19 cellular contexts compared by ENCODE assay signal in the genomic region with DNA sequence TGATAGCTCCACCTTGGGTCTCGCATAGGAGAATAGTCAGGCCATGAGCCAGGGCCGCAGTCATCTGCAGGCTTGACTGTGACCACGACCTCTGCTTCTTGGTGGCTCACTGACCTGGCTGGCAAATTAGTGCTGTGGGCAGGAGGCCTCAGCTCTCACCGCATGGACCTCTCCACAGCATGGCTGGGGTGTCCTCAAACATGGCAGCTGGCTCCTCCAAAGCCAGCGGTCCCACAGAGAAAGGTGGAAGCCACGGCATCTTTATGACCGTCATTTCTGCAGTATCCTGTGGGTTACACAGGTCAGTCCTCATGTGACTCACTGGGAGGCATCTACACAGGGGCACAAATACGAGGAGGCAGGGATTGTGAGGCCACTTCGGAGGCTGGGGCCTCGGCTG.
"Had no signal": no experiment of that assay in that cellular context is flagged by ENCODE, and none has a peak within 500 bp of the region (broad histone marks: within the 10 kb centered on the region; RNA-seq: fewer than 3 reads in every experiment).

No MANE protein-coding gene starts in this region.

- DNase-seq: central memory CD4-positive, alpha-beta T cell; esophagus squamous epithelium; foreskin fibroblast; immature natural killer cell; mesendoderm; natural killer cell; nucleus accumbens; psoas muscle; retina; stimulated activated CD4-positive, alpha-beta T cell treated with anti-CD3 and anti-CD28 coated beads, Interleukin-15, amount 100 ng/mL, for 24 hours; stimulated activated CD4-positive, alpha-beta T cell treated with anti-CD3 and anti-CD28 coated beads, Interleukin-1b, Interleukin-23, amount 100 ng/mL, for 48 hours; stimulated activated CD4-positive, alpha-beta T cell treated with anti-CD3 and anti-CD28 coated beads, Interleukin-4, amount 100 ng/mL, for 4 hours; stimulated activated naive CD4-positive, alpha-beta T cell; thyroid gland had no signal

- H3K27ac Mint-ChIP-seq: dendritic cell treated with granulocyte-macrophage colony-stimulating factor and Interleukin-4, amounts not matched to agents 40 ng/mL and 50 ng/mL, for 4 days; type B pancreatic cell had no signal

- ATAC-seq: natural killer cell, psoas muscle, right lobe of liver had no signal

- H3K27me3 ChIP-seq: esophagus squamous epithelium, right lobe of liver, suprapubic skin, thyroid gland had no signal

- H3K4me3 ChIP-seq: esophagus squamous epithelium, psoas muscle, right lobe of liver, suprapubic skin, thyroid gland had no signal

- H3K4me3 Mint-ChIP-seq: dendritic cell treated with granulocyte-macrophage colony-stimulating factor and Interleukin-4, amounts not matched to agents 40 ng/mL and 50 ng/mL, for 4 days; immature natural killer cell; natural killer cell; neural crest cell; type B pancreatic cell had no signal

- H3K27ac ChIP-seq: esophagus squamous epithelium, psoas muscle, right lobe of liver, suprapubic skin, thyroid gland had no signal

- H3K36me3 Mint-ChIP-seq: immature natural killer cell, natural killer cell had no signal

- H3K9me3 Mint-ChIP-seq: dendritic cell treated with granulocyte-macrophage colony-stimulating factor and Interleukin-4, amounts not matched to agents 40 ng/mL and 50 ng/mL, for 4 days; immature natural killer cell; natural killer cell; neural crest cell; type B pancreatic cell had no signal

- H3K36me3 ChIP-seq: esophagus squamous epithelium, right lobe of liver, suprapubic skin, thyroid gland had no signal

- H3K9me3 ChIP-seq: esophagus squamous epithelium, psoas muscle, right lobe of liver, suprapubic skin, thyroid gland had no signal
